Comparison of ENCODE assay signal across 11 cellular contexts in the genomic region with DNA sequence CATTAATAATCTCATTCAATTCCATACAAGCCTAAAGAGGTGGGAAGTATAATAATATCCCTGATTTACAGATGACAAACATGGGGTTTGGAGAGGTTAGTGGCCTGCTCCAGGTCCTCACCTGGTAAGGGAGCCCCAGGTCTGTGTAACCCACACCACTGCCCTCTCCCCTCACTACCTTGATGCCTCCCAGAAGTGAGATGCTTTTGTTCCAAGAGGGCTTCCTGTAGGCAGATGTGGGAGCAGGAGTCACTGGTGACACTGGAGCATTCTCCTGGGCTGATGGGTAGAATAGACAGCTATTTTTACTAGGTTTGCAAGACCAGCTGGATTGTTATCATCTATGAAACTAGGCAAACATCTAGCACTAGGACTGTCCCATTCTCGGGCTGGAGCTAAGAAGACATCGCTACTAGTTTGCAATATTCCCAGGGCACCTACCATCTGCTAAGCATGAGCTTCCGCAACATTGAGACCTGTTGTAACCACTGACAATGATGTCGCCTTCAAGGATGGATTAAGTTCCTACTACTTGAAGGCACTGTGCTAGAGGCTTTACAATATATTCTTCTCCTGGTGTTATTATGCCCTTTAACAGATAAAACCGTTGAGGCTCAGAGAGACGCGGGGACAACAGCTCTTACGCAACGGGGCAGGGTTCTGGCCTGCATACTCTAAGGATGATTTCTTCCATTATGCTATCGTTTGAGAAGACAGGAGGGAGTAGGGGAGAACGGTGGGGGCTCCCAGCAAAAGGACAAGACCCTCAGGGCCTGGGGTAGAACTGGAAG. TPM values are rescaled to one million over a fixed set of nuclear protein-coding genes. Genes with fewer than 3 reads are reported as not detected.
A peak's percentile ranks its signal among the peaks of the same experiment; 100 is the strongest.
DNase-seq lines count a peak whose midpoint lies in the region; ATAC-seq and TF ChIP-seq lines count a peak whose summit lies in the region.
"Had no signal": no experiment of that assay in that cellular context is flagged by ENCODE, and none has a peak within 500 bp of the region (broad histone marks: within the 10 kb centered on the region; RNA-seq: fewer than 3 reads in every experiment).

No MANE protein-coding gene starts in this region.

- H3K27ac Mint-ChIP-seq in T-helper 2 cell treated with Interferon-gamma antibody and Interleukin-4, amounts not matched to agents 5 μg/mL and 100 μg/mL, for 36 hours = no peak overlapping the region
- H3K27ac Mint-ChIP-seq: IgD-negative memory B cell had no signal

- H3K27me3 ChIP-seq in adipocyte (replicated peaks; ENCODE audit: control insufficient read depth, insufficient read depth, low read length) = no peaks in the 10 kb centered on the region
- H3K27me3 ChIP-seq in neuron (ENCODE audit: insufficient read depth, low read length) = no peaks in the 10 kb centered on the region
- no peaks in the 10 kb centered on the region for H3K27me3 ChIP-seq in psoas muscle (ENCODE audit: insufficient read depth in 3 of 3, low read length in 2 of 3)

- H3K4me1 ChIP-seq in adipocyte (ENCODE audit: control insufficient read depth, insufficient read depth, low read length) (peaks cover 39% of the 10 kb centered on the region), neuron (ENCODE audit: insufficient read depth, low read length) (peaks cover 37% of the 10 kb centered on the region), psoas muscle (peaks cover 10% of the 10 kb centered on the region)

- H3K4me3 Mint-ChIP-seq in T-helper 2 cell treated with Interferon-gamma antibody and Interleukin-4, amounts not matched to agents 5 μg/mL and 100 μg/mL, for 36 hours = peak overlapping the region; percentile 52

- TF ChIP-seq CTCF in GM20000 (IDR thresholded peaks at IDR 0.05; ENCODE audit: extremely low read depth, missing control alignments) (peak; percentile 5), psoas muscle (IDR thresholded peaks at IDR 0.05) (no peak)

- peak overlapping the region; percentile 90 for H3K4me3 ChIP-seq in adipocyte (ENCODE audit: low read length)
- peak overlapping the region; percentile 55 for H3K4me3 ChIP-seq in neuron (ENCODE audit: low read length)
- H3K4me3 ChIP-seq in psoas muscle = no peak overlapping the region

- intact Hi-C loops in psoas muscle (cut with DNase I) = loop anchor here (2.0 to 5.0 kb wide), 2 partner anchors 118 to 123 kb away; no protein-coding TSS in a partner anchor

- H3K27ac ChIP-seq in psoas muscle = no peak overlapping the region

- H3K27me3 Mint-ChIP-seq in T-helper 2 cell treated with Interferon-gamma antibody and Interleukin-4, amounts not matched to agents 5 μg/mL and 100 μg/mL, for 36 hours (ENCODE audit: low read depth) = peaks cover 24% of the 10 kb centered on the region

- peak overlapping the region; percentile 87 for H3K9ac ChIP-seq in adipocyte (ENCODE audit: low read length)

- ATAC-seq in psoas muscle = no peak

- WGBS in psoas muscle, 3 donors = 69 to 74% (median 72%) methylated on average over 11 of the region's 11 CpGs

- H3K36me3 Mint-ChIP-seq in T-helper 2 cell treated with Interferon-gamma antibody and Interleukin-4, amounts not matched to agents 5 μg/mL and 100 μg/mL, for 36 hours (ENCODE audit: low read depth) = no peaks in the 10 kb centered on the region
- H3K36me3 Mint-ChIP-seq: IgD-negative memory B cell had no signal

- no peaks in the 10 kb centered on the region for H3K9me3 ChIP-seq in adipocyte (ENCODE audit: control insufficient read depth, low read length)
- no peaks in the 10 kb centered on the region for H3K9me3 ChIP-seq in neuron (ENCODE audit: low read length)
- no peaks in the 10 kb centered on the region for H3K9me3 ChIP-seq in psoas muscle
- H3K9me3 ChIP-seq: lower lobe of right lung had no signal

- no peak for DNase-seq in T-helper 2 cell treated with Interferon-gamma antibody and Interleukin-4, amounts not matched to agents 5 μg/mL and 100 μg/mL, for 36 hours (ENCODE audit: low spot score)
- DNase-seq in T-helper 2 cell (no peak), GM20000 (ENCODE audit: low spot score) (no peak), adipocyte (ENCODE audit: low read depth) (no peak), AG20443 (ENCODE audit: low spot score) (no peak), DMS153 treated with DMSO at 0.1 percent for 48 hours (lab: John Stamatoyannopoulos, UW; ENCODE audit: unreplicated experiment) (no peak), psoas muscle (no peak)

- H3K9me3 Mint-ChIP-seq in T-helper 2 cell treated with Interferon-gamma antibody and Interleukin-4, amounts not matched to agents 5 μg/mL and 100 μg/mL, for 36 hours = no peaks in the 10 kb centered on the region
- H3K9me3 Mint-ChIP-seq: activated naive CD4-positive, alpha-beta T cell treated with anti-CD3 and anti-CD28 coated beads for 36 hours; IgD-negative memory B cell had no signal

- no peak overlapping the region for H2AFZ ChIP-seq in neuron (ENCODE audit: low read depth, low read length)

- H3K36me3 ChIP-seq in adipocyte (ENCODE audit: control insufficient read depth, insufficient read depth, low read length, severe bottlenecking) (no peaks in the 10 kb centered on the region), neuron (ENCODE audit: insufficient read depth, low read length) (no peaks in the 10 kb centered on the region), psoas muscle (ENCODE audit: insufficient read depth in 1 of 2, low read depth in 1 of 2) (no peaks in the 10 kb centered on the region)
- H3K36me3 ChIP-seq: lower lobe of right lung had no signal

- H3K4me1 Mint-ChIP-seq in T-helper 2 cell treated with Interferon-gamma antibody and Interleukin-4, amounts not matched to agents 5 μg/mL and 100 μg/mL, for 36 hours (ENCODE audit: low read depth) = peaks cover 26% of the 10 kb centered on the region

RNA-seq across cellular contexts. Expression of a gene that starts 35.0 kb away (rescaled TPM):
- total RNA-seq in psoas muscle = 1 to 10 TPM in 2 of 4 donors, under 1 TPM in 2; 0.60 to 2.9 (median 1.5) TPM
- polyA plus RNA-seq in psoas muscle = 1 to 10 TPM in 1 of 3 donors, under 1 TPM in 2; 0.03 to 1.0 (median 0.53) TPM

RNA-seq across cellular contexts. Expression of a gene that starts 56.0 kb away (rescaled TPM):
- 10 to 100 TPM; 13.5 to 51.3 (median 26.3) TPM for total RNA-seq in psoas muscle
- polyA plus RNA-seq in psoas muscle = 10 to 100 TPM in 2 of 3 donors, 1 to 10 TPM in 1; 6.6 to 29.2 (median 10.1) TPM
